8 cellular contexts compared by ENCODE assay signal in genomic region chr3:50502584-50503423, GRCh38. TPM values are rescaled to one million over a fixed set of nuclear protein-coding genes. Genes with fewer than 3 reads are reported as not detected.
DNase-seq lines count a peak whose midpoint lies in the region; ATAC-seq and TF ChIP-seq lines count a peak whose summit lies in the region.

No MANE protein-coding gene starts in this region.

- H3K27me3 Mint-ChIP-seq in stimulated activated naive CD8-positive, alpha-beta T cell treated with anti-CD3 and anti-CD28 coated beads, Interleukin-15, Interleukin-2, amounts not matched to agents 100 ng/mL and 50 ng/mL, for 24 hours = peaks cover 16% of the 10 kb centered on the region

- no peak for TF ChIP-seq CTCF in body of pancreas (IDR thresholded peaks at IDR 0.05)

- no peaks in the 10 kb centered on the region for H3K36me3 Mint-ChIP-seq in stimulated activated naive CD8-positive, alpha-beta T cell treated with anti-CD3 and anti-CD28 coated beads, Interleukin-15, Interleukin-2, amounts not matched to agents 100 ng/mL and 50 ng/mL, for 24 hours (ENCODE audit: low read depth)

- H3K4me3 ChIP-seq in body of pancreas = peak overlapping the region in 1 of 2 donors; percentile 21
- peak overlapping the region; percentile 19 to 57 for H3K4me3 ChIP-seq in mucosa of rectum (ENCODE audit: low read length in 2 of 2)
- H3K4me3 ChIP-seq in aorta (ENCODE audit: low read length in 2 of 2) = peak overlapping the region; percentile 24 to 58

- H3K36me3 ChIP-seq in body of pancreas (replicated peaks in 1 of 2; ENCODE audit: insufficient read depth in 1 of 2, low read depth in 2 of 2) = no peaks in the 10 kb centered on the region
- H3K36me3 ChIP-seq in mucosa of rectum (ENCODE audit: control insufficient read depth in 2 of 2, insufficient read depth in 2 of 2, low read length in 2 of 2) = no peaks in the 10 kb centered on the region
- H3K36me3 ChIP-seq in aorta (ENCODE audit: control insufficient read depth in 1 of 2, insufficient read depth in 2 of 2, low read length in 1 of 2) = no peaks in the 10 kb centered on the region

- intact Hi-C loops in body of pancreas (cut with DNase I) (no loop called here), aorta (cut with DNase I) (no loop called here)

- no peaks in the 10 kb centered on the region for H3K9me3 Mint-ChIP-seq in stimulated activated naive CD8-positive, alpha-beta T cell treated with anti-CD3 and anti-CD28 coated beads, Interleukin-15, Interleukin-2, amounts not matched to agents 100 ng/mL and 50 ng/mL, for 24 hours

- H3K4me1 ChIP-seq in body of pancreas (peaks cover 13% of the 10 kb centered on the region), mucosa of rectum (ENCODE audit: control insufficient read depth in 2 of 2, insufficient read depth in 2 of 2, low read length in 2 of 2) (peaks cover 6 to 7% of the 10 kb centered on the region in 2 donors), aorta (ENCODE audit: control insufficient read depth in 1 of 2, insufficient read depth in 2 of 2, low read length in 2 of 2) (no peaks in the 10 kb centered on the region)

- TF ChIP-seq POLR2A in body of pancreas (IDR thresholded peaks at IDR 0.05) = no peak

- no peak overlapping the region for H3K27ac ChIP-seq in body of pancreas
- H3K27ac ChIP-seq in mucosa of rectum (ENCODE audit: low read depth in 2 of 2, low read length in 2 of 2) = no peak overlapping the region
- H3K27ac ChIP-seq in aorta (ENCODE audit: low read depth in 1 of 2, low read length in 2 of 2) = no peak overlapping the region

- H3K9ac ChIP-seq in mucosa of rectum (ENCODE audit: low read depth in 1 of 2, low read length in 2 of 2) = peak overlapping the region in 1 of 2 donors; percentile 12

- H3K27ac Mint-ChIP-seq in stimulated activated naive CD8-positive, alpha-beta T cell treated with anti-CD3 and anti-CD28 coated beads, Interleukin-15, Interleukin-2, amounts not matched to agents 100 ng/mL and 50 ng/mL, for 24 hours = no peak overlapping the region

- WGBS in body of pancreas, 2 donors = 2 to 9% methylated on average over 4 to 78 of the region's 79 CpGs
- WGBS in aorta, 2 donors = 1% methylated on average over 73 to 79 of the region's 79 CpGs

- H3K27me3 ChIP-seq in body of pancreas (no peaks in the 10 kb centered on the region), mucosa of rectum (ENCODE audit: control insufficient read depth in 2 of 2, insufficient read depth in 2 of 2, low read length in 2 of 2) (peaks cover 10 to 13% of the 10 kb centered on the region in 2 donors), aorta (ENCODE audit: control insufficient read depth in 1 of 2, insufficient read depth in 2 of 2, low read length in 1 of 2) (no peaks in the 10 kb centered on the region)

- no peak for DNase-seq in stimulated activated naive CD8-positive, alpha-beta T cell treated with anti-CD3 and anti-CD28 coated beads, Interleukin-15, Interleukin-2, amounts not matched to agents 100 U/mL and 50 U/mL, for 24 hours
- peak in 1 of 4 donors; percentile 14 for DNase-seq in body of pancreas
- DNase-seq in aorta = no peak
- no peak for DNase-seq in stimulated activated naive CD4-positive, alpha-beta T cell treated with Interleukin-2 at 50 U/mL for 16 hours (lab: John Stamatoyannopoulos, UW)
- DNase-seq in left lobe of liver (ENCODE audit: low spot score) = no peak

- no peak for ATAC-seq in stimulated activated naive CD8-positive, alpha-beta T cell treated with anti-CD3 and anti-CD28 coated beads, Interleukin-15, Interleukin-2, amounts not matched to agents 100 U/mL and 50 U/mL, for 24 hours
- ATAC-seq in body of pancreas (peak; percentile 22), aorta (ENCODE audit: low FRiP score) (peak; percentile 4), left lobe of liver (no peak), GM18868 (IDR thresholded peaks at IDR 0.05; ENCODE audit: unreplicated experiment) (no peak)

- no peaks in the 10 kb centered on the region for H3K9me3 ChIP-seq in body of pancreas
- H3K9me3 ChIP-seq in mucosa of rectum (ENCODE audit: control insufficient read depth in 2 of 2, low read length in 2 of 2) = no peaks in the 10 kb centered on the region
- H3K9me3 ChIP-seq in aorta (ENCODE audit: control insufficient read depth, low read length) = no peaks in the 10 kb centered on the region

- no peaks in the 10 kb centered on the region for H3K4me1 Mint-ChIP-seq in stimulated activated naive CD8-positive, alpha-beta T cell treated with anti-CD3 and anti-CD28 coated beads, Interleukin-15, Interleukin-2, amounts not matched to agents 100 ng/mL and 50 ng/mL, for 24 hours (ENCODE audit: low read depth)

- H3K4me3 Mint-ChIP-seq in stimulated activated naive CD8-positive, alpha-beta T cell treated with anti-CD3 and anti-CD28 coated beads, Interleukin-15, Interleukin-2, amounts not matched to agents 100 ng/mL and 50 ng/mL, for 24 hours = peak overlapping the region; percentile 62

RNA-seq across cellular contexts. Expression of gene CACNA2D2, which starts 0.6 kb away (rescaled TPM):
- total RNA-seq in body of pancreas (1 to 10 TPM; 1.3 TPM), aorta (1 to 10 TPM; 2.7 to 3.2 TPM), left lobe of liver (0.50 TPM)
- polyA plus RNA-seq in aorta = 1 to 10 TPM in 1 of 2 donors, under 1 TPM in 1; 0.75 to 1.7 TPM

Comparison
In these comparisons a context has a peak if more than half of its experiments do, and no peak if none do; other contexts are left out.
1. ATAC-seq: peak in body of pancreas (single experiment) and aorta (single experiment); none in stimulated activated naive CD8-positive, alpha-beta T cell treated with anti-CD3 and anti-CD28 coated beads, Interleukin-15, Interleukin-2, amounts not matched to agents 100 U/mL and 50 U/mL, for 24 hours (single experiment), left lobe of liver (single experiment) and GM18868 (single experiment).